In genomic region chr10:77085344-77085743, GRCh38 we compare ENCODE assay signal across 37 cellular contexts.
"Had no signal": no experiment of that assay in that cellular context is flagged by ENCODE, and none has a peak within 500 bp of the region (broad histone marks: within the 10 kb centered on the region; RNA-seq: fewer than 3 reads in every experiment).

No MANE protein-coding gene starts in this region.

- H3K36me3 Mint-ChIP-seq: activated CD4-positive, alpha-beta memory T cell treated with anti-CD3 and anti-CD28 coated beads for 36 hours; activated CD8-positive, alpha-beta memory T cell treated with anti-CD3 and anti-CD28 coated beads, Interleukin-2, amount 10 ng/mL, durations not matched to agents 7 days and 5 days; activated naive CD4-positive, alpha-beta T cell treated with anti-CD3 and anti-CD28 coated beads, Interleukin-2, amount 50 U/mL, for 24 hours; activated naive CD8-positive, alpha-beta T cell treated with anti-CD3 and anti-CD28 coated beads for 36 hours; brain; T-cell had no signal

- H3K36me3 ChIP-seq: adrenal gland, breast epithelium, cardiac muscle cell, colonic mucosa had no signal

- H3K9me3 ChIP-seq: adrenal gland, ascending aorta, breast epithelium, colonic mucosa had no signal

- H3K9me3 Mint-ChIP-seq: activated CD4-positive, alpha-beta memory T cell treated with anti-CD3 and anti-CD28 coated beads for 36 hours; activated CD4-positive, alpha-beta T cell treated with anti-CD3 and anti-CD28 coated beads, Interleukin-2, amount 10 ng/mL, durations not matched to agents 24 days and 14 days; activated naive CD4-positive, alpha-beta T cell treated with anti-CD3 and anti-CD28 coated beads for 36 hours; activated naive CD4-positive, alpha-beta T cell treated with anti-CD3 and anti-CD28 coated beads, Interleukin-2, amount 50 U/mL, for 24 hours; activated naive CD8-positive, alpha-beta T cell treated with anti-CD3 and anti-CD28 coated beads for 36 hours; activated naive CD8-positive, alpha-beta T cell treated with anti-CD3 and anti-CD28 coated beads, Interleukin-2, amount 50 U/mL, for 24 hours; activated T-helper 1 cell treated with anti-CD3 and anti-CD28 coated beads, Interleukin-12 subunit alpha, Interleukin-12 subunit beta, Interleukin-2, Interleukin-4 antibody, amounts not matched to agents 30 ng/mL and 10 ng/mL and 1 ng/mL, durations not matched to agents 14 hours and 24 hours and 36 hours; activated T-helper 2 cell treated with anti-CD3 and anti-CD28 coated beads, Interferon-gamma antibody, Interleukin-2, Interleukin-4, amounts not matched to agents 10 μg/mL and 5 μg/mL and 100 μg/mL, durations not matched to agents 14 hours and 24 hours and 36 hours; brain; dendritic cell treated with granulocyte-macrophage colony-stimulating factor and Interleukin-4, amounts not matched to agents 40 ng/mL and 50 ng/mL, for 4 days; endodermal cell; T-cell; T-helper 1 cell treated with Interleukin-12 subunit alpha and Interleukin-12 subunit beta and Interleukin-4 antibody, amounts not matched to agents 30 μg/mL and 1 μg/mL, for 36 hours; T-helper 2 cell treated with Interferon-gamma antibody and Interleukin-4, amounts not matched to agents 5 μg/mL and 100 μg/mL, for 36 hours had no signal

- H3K4me1 ChIP-seq: adrenal gland, breast epithelium, colonic mucosa had no signal

- H3K27me3 Mint-ChIP-seq: activated CD4-positive, alpha-beta memory T cell treated with anti-CD3 and anti-CD28 coated beads for 36 hours; activated CD4-positive, alpha-beta T cell treated with anti-CD3 and anti-CD28 coated beads for 36 hours; activated CD4-positive, alpha-beta T cell treated with anti-CD3 and anti-CD28 coated beads, Interleukin-2, amount 10 ng/mL, durations not matched to agents 24 days and 14 days; activated CD8-positive, alpha-beta memory T cell treated with anti-CD3 and anti-CD28 coated beads, Interleukin-2, amount 10 ng/mL, durations not matched to agents 7 days and 5 days; activated naive CD4-positive, alpha-beta T cell treated with anti-CD3 and anti-CD28 coated beads, Interleukin-2, amount 50 U/mL, for 24 hours; activated naive CD8-positive, alpha-beta T cell treated with anti-CD3 and anti-CD28 coated beads, Interleukin-2, amount 50 U/mL, for 24 hours; T-cell had no signal

- H3K27ac Mint-ChIP-seq: activated CD4-positive, alpha-beta memory T cell treated with anti-CD3 and anti-CD28 coated beads for 36 hours; activated CD4-positive, alpha-beta T cell treated with anti-CD3 and anti-CD28 coated beads for 36 hours; activated CD4-positive, alpha-beta T cell treated with anti-CD3 and anti-CD28 coated beads, Interleukin-2, amount 10 ng/mL, durations not matched to agents 24 days and 14 days; activated CD8-positive, alpha-beta memory T cell treated with anti-CD3 and anti-CD28 coated beads, Interleukin-2, amount 10 ng/mL, durations not matched to agents 7 days and 5 days; activated CD8-positive, alpha-beta T cell treated with anti-CD3 and anti-CD28 coated beads, Interleukin-2, amount 10 ng/mL, durations not matched to agents 7 days and 5 days; activated naive CD4-positive, alpha-beta T cell treated with anti-CD3 and anti-CD28 coated beads for 36 hours; activated naive CD4-positive, alpha-beta T cell treated with anti-CD3 and anti-CD28 coated beads, Interleukin-2, amount 50 U/mL, for 24 hours; activated naive CD8-positive, alpha-beta T cell treated with anti-CD3 and anti-CD28 coated beads for 36 hours; activated naive CD8-positive, alpha-beta T cell treated with anti-CD3 and anti-CD28 coated beads, Interleukin-2, amount 50 U/mL, for 24 hours; activated T-helper 1 cell treated with anti-CD3 and anti-CD28 coated beads, Interleukin-12 subunit alpha, Interleukin-12 subunit beta, Interleukin-2, Interleukin-4 antibody, amounts not matched to agents 30 ng/mL and 10 ng/mL and 1 ng/mL, durations not matched to agents 14 hours and 24 hours and 36 hours; activated T-helper 2 cell treated with anti-CD3 and anti-CD28 coated beads, Interferon-gamma antibody, Interleukin-2, Interleukin-4, amounts not matched to agents 10 μg/mL and 5 μg/mL and 100 μg/mL, durations not matched to agents 14 hours and 24 hours and 36 hours; brain; dendritic cell treated with granulocyte-macrophage colony-stimulating factor and Interleukin-4, amounts not matched to agents 40 ng/mL and 50 ng/mL, for 4 days; endodermal cell; T-cell; T-helper 1 cell treated with Interleukin-12 subunit alpha and Interleukin-12 subunit beta and Interleukin-4 antibody, amounts not matched to agents 30 μg/mL and 1 μg/mL, for 36 hours; T-helper 2 cell treated with Interferon-gamma antibody and Interleukin-4, amounts not matched to agents 5 μg/mL and 100 μg/mL, for 36 hours had no signal

- ATAC-seq: activated CD4-positive, alpha-beta T cell treated with anti-CD3 and anti-CD28 coated beads for 36 hours; activated CD8-positive, alpha-beta memory T cell treated with anti-CD3 and anti-CD28 coated beads, Interleukin-2, amount 10 ng/mL, durations not matched to agents 7 days and 5 days; activated CD8-positive, alpha-beta T cell treated with anti-CD3 and anti-CD28 coated beads, Interleukin-2, amount 10 ng/mL, durations not matched to agents 7 days and 5 days; activated naive CD8-positive, alpha-beta T cell treated with anti-CD3 and anti-CD28 coated beads, Interleukin-2, amount 50 U/mL, for 24 hours; T-cell had no signal

- H3K4me3 ChIP-seq: adrenal gland, ascending aorta, breast epithelium, cardiac muscle cell, colonic mucosa, dorsolateral prefrontal cortex had no signal

- H3K27me3 ChIP-seq: adrenal gland, ascending aorta, breast epithelium, cardiac muscle cell, colonic mucosa, dorsolateral prefrontal cortex had no signal

- H3K27ac ChIP-seq: adrenal gland, breast epithelium, cardiac muscle cell, colonic mucosa had no signal

- H3K4me3 Mint-ChIP-seq: activated CD4-positive, alpha-beta memory T cell treated with anti-CD3 and anti-CD28 coated beads for 36 hours; activated CD4-positive, alpha-beta T cell treated with anti-CD3 and anti-CD28 coated beads for 36 hours; activated CD4-positive, alpha-beta T cell treated with anti-CD3 and anti-CD28 coated beads, Interleukin-2, amount 10 ng/mL, durations not matched to agents 24 days and 14 days; activated CD8-positive, alpha-beta memory T cell treated with anti-CD3 and anti-CD28 coated beads, Interleukin-2, amount 10 ng/mL, durations not matched to agents 7 days and 5 days; activated CD8-positive, alpha-beta T cell treated with anti-CD3 and anti-CD28 coated beads, Interleukin-2, amount 10 ng/mL, durations not matched to agents 7 days and 5 days; activated naive CD4-positive, alpha-beta T cell treated with anti-CD3 and anti-CD28 coated beads for 36 hours; activated naive CD4-positive, alpha-beta T cell treated with anti-CD3 and anti-CD28 coated beads, Interleukin-2, amount 50 U/mL, for 24 hours; activated naive CD8-positive, alpha-beta T cell treated with anti-CD3 and anti-CD28 coated beads for 36 hours; activated naive CD8-positive, alpha-beta T cell treated with anti-CD3 and anti-CD28 coated beads, Interleukin-2, amount 50 U/mL, for 24 hours; activated T-helper 1 cell treated with anti-CD3 and anti-CD28 coated beads, Interleukin-12 subunit alpha, Interleukin-12 subunit beta, Interleukin-2, Interleukin-4 antibody, amounts not matched to agents 30 ng/mL and 10 ng/mL and 1 ng/mL, durations not matched to agents 14 hours and 24 hours and 36 hours; brain; dendritic cell treated with granulocyte-macrophage colony-stimulating factor and Interleukin-4, amounts not matched to agents 40 ng/mL and 50 ng/mL, for 4 days; endodermal cell; T-cell; T-helper 1 cell treated with Interleukin-12 subunit alpha and Interleukin-12 subunit beta and Interleukin-4 antibody, amounts not matched to agents 30 μg/mL and 1 μg/mL, for 36 hours; T-helper 2 cell treated with Interferon-gamma antibody and Interleukin-4, amounts not matched to agents 5 μg/mL and 100 μg/mL, for 36 hours had no signal

- H3K4me1 Mint-ChIP-seq: activated CD4-positive, alpha-beta T cell treated with anti-CD3 and anti-CD28 coated beads for 36 hours; activated CD4-positive, alpha-beta T cell treated with anti-CD3 and anti-CD28 coated beads, Interleukin-2, amount 10 ng/mL, durations not matched to agents 24 days and 14 days; activated CD8-positive, alpha-beta memory T cell treated with anti-CD3 and anti-CD28 coated beads, Interleukin-2, amount 10 ng/mL, durations not matched to agents 7 days and 5 days; activated naive CD4-positive, alpha-beta T cell treated with anti-CD3 and anti-CD28 coated beads, Interleukin-2, amount 50 U/mL, for 24 hours; activated naive CD8-positive, alpha-beta T cell treated with anti-CD3 and anti-CD28 coated beads for 36 hours; activated naive CD8-positive, alpha-beta T cell treated with anti-CD3 and anti-CD28 coated beads, Interleukin-2, amount 50 U/mL, for 24 hours; T-cell had no signal

- DNase-seq: activated CD4-positive, alpha-beta memory T cell treated with anti-CD3 and anti-CD28 coated beads for 36 hours; activated CD4-positive, alpha-beta T cell treated with anti-CD3 and anti-CD28 coated beads for 36 hours; activated CD4-positive, alpha-beta T cell treated with anti-CD3 and anti-CD28 coated beads, Interleukin-2, amount 10 ng/mL, durations not matched to agents 24 days and 14 days; activated CD4-positive, CD25-positive, alpha-beta regulatory T cell; activated CD4-positive, CD25-positive, alpha-beta regulatory T cell treated with anti-CD3 and anti-CD28 coated beads, Interleukin-2, amount 50 U/mL, for 72 hours; activated CD8-positive, alpha-beta memory T cell treated with anti-CD3 and anti-CD28 coated beads, Interleukin-2, amount 10 ng/mL, durations not matched to agents 7 days and 5 days; activated CD8-positive, alpha-beta memory T cell treated with anti-CD3 and anti-CD28 coated beads, Interleukin-2, amount 50 U/mL, for 4 hours; activated CD8-positive, alpha-beta T cell treated with anti-CD3 and anti-CD28 coated beads, Interleukin-2, amount 10 ng/mL, durations not matched to agents 7 days and 5 days; activated effector memory CD4-positive, alpha-beta T cell treated with anti-CD3 and anti-CD28 coated beads, Interleukin-2, amount 50 U/mL, for 16 hours; activated naive CD4-positive, alpha-beta T cell treated with anti-CD3 and anti-CD28 coated beads for 36 hours; activated naive CD8-positive, alpha-beta T cell treated with anti-CD3 and anti-CD28 coated beads for 36 hours; activated naive CD8-positive, alpha-beta T cell treated with anti-CD3 and anti-CD28 coated beads, Interleukin-2, amount 50 U/mL, for 24 hours; activated T-cell treated with anti-CD3 and anti-CD28 coated beads, Interleukin-2, amount 50 U/mL, for 1 hour; activated T-cell treated with anti-CD3 and anti-CD28 coated beads, Interleukin-2, amount 50 U/mL, for 48 hours; adrenal gland; central memory CD4-positive, alpha-beta T cell; cerebellar nuclear complex; colonic mucosa; dorsolateral prefrontal cortex; effector memory CD4-positive, alpha-beta T cell; endodermal cell; erythroblast; foreskin fibroblast; glutamatergic neuron; SW 1271; T-cell; T1000 had no signal
